Comparison of ENCODE assay signal across 16 cellular contexts in genomic region chr10:97781541-97782331, GRCh38. TPM values are rescaled to one million over a fixed set of nuclear protein-coding genes. Genes with fewer than 3 reads are reported as not detected.
A peak's percentile ranks its signal among the peaks of the same experiment; 100 is the strongest.
DNase-seq lines count a peak whose midpoint lies in the region; ATAC-seq, FAIRE-seq and TF ChIP-seq lines count a peak whose summit lies in the region.
"Had no signal": no experiment of that assay in that cellular context is flagged by ENCODE, and none has a peak within 500 bp of the region (broad histone marks: within the 10 kb centered on the region; RNA-seq: fewer than 3 reads in every experiment).

No MANE protein-coding gene starts in this region.

- in situ Hi-C loops in GM12878 (cut with MboI) = no loop called here

- peak in 7 of 10 experiments; percentile 6 to 42 (median 10) for DNase-seq in CD4-positive, alpha-beta T cell
- no peak for DNase-seq in GM12878 (ENCODE audit: low read depth, low spot score)
- DNase-seq in neural crest cell (ENCODE audit: low read depth, low spot score) = no peak
- DNase-seq in NCI-H345 (lab: John Stamatoyannopoulos, UW) = no peak
- no peak for DNase-seq in stimulated activated CD4-positive, alpha-beta T cell treated with anti-CD3 and anti-CD28 coated beads, Interleukin-2, amount 100 ng/mL, for 48 hours
- DNase-seq in CD14-positive monocyte (ENCODE audit: low spot score) = no peak
- DNase-seq: Caco-2; mesenchymal stem cell; stimulated activated CD4-positive, alpha-beta T cell treated with anti-CD3 and anti-CD28 coated beads, Interleukin-4, amount 100 ng/mL, for 24 hours had no signal

- POLR2A ChIA-PET in CD4-positive, alpha-beta T cell (lab: Charles Lee) = interaction anchor here (1.1 to 1.5 kb wide), 3 partner anchors 17 to 45 kb away, joined by 3 to 8 read pairs (median 5); partner anchors contain the start of gene ZFYVE27
- POLR2A ChIA-PET in GM12878 (lab: Charles Lee) = no interaction called here

- H3K9ac ChIP-seq in Loucy (ENCODE audit: low read depth, low read length, poor library complexity, severe bottlenecking) = peak overlapping the region; percentile 51
- H3K9ac ChIP-seq in GM12878 (ENCODE audit: control insufficient read depth, insufficient read depth, low read length) = no peak overlapping the region

- TF ChIP-seq POLR2A in GM12878 (IDR thresholded peaks at IDR 0.05; ENCODE audit: low read depth, low read length) = no peak

- H3K4me3 ChIP-seq in Loucy (ENCODE audit: low read length, poor library complexity, severe bottlenecking) (peak overlapping the region; percentile 32), GM12878 (no peak overlapping the region)
- H3K4me3 ChIP-seq: MG63 had no signal

- H3K9me3 Mint-ChIP-seq in CD4-positive, alpha-beta T cell = no peaks in the 10 kb centered on the region
- H3K9me3 Mint-ChIP-seq in neural crest cell = no peaks in the 10 kb centered on the region
- H3K9me3 Mint-ChIP-seq in CD14-positive monocyte = no peaks in the 10 kb centered on the region

- WGBS in GM12878 (ENCODE audit: insufficient coverage, insufficient replicate concordance, low lambda C conversion rate, missing lambda C conversion rate) = 45% methylated on average over 14 of the region's 14 CpGs

- TF ChIP-seq CTCF in CD4-positive, alpha-beta T cell (IDR thresholded peaks at IDR 0.05) = no peak
- no peak for TF ChIP-seq CTCF in Loucy (conservative IDR thresholded peaks at IDR 0.05; ENCODE audit: low read length)
- TF ChIP-seq CTCF in GM12878 (IDR thresholded peaks at IDR 0.05 in 2 of 3, conservative IDR thresholded peaks at IDR 0.05 in 1 of 3; ENCODE audit: control insufficient read depth in 2 of 3, extremely low read depth in 1 of 3, insufficient read depth in 1 of 3, low read depth in 3 of 3, low read length in 3 of 3) = no peak
- no peak for TF ChIP-seq CTCF in neural crest cell (conservative IDR thresholded peaks at IDR 0.05)
- no peak for TF ChIP-seq CTCF in CD14-positive monocyte (IDR thresholded peaks at IDR 0.05)

- BruUV-seq in GM12878 (replicated peaks; lab: Mats Ljungman, UMichigan) = no TSS peak

- no peaks in the 10 kb centered on the region for H3K27me3 ChIP-seq in CD4-positive, alpha-beta T cell (ENCODE audit: control insufficient read depth, insufficient read depth, low read length)
- H3K27me3 ChIP-seq in Loucy (ENCODE audit: insufficient read depth, low read length, poor library complexity, severe bottlenecking) (no peaks in the 10 kb centered on the region), GM12878 (replicated peaks in 1 of 2; ENCODE audit: control insufficient read depth in 2 of 2, insufficient read depth in 2 of 2, low read length in 1 of 2) (no peaks in the 10 kb centered on the region)
- H3K27me3 ChIP-seq: MG63 had no signal

- H3K4me1 ChIP-seq in Loucy (ENCODE audit: insufficient read depth, low read length, poor library complexity, severe bottlenecking) = peaks cover 19% of the 10 kb centered on the region
- no peaks in the 10 kb centered on the region for H3K4me1 ChIP-seq in GM12878 (ENCODE audit: control insufficient read depth, insufficient read depth, low read length)

- H3K36me3 ChIP-seq in Loucy (ENCODE audit: insufficient read depth, low read length) (no peaks in the 10 kb centered on the region), GM12878 (ENCODE audit: control insufficient read depth in 2 of 2, insufficient read depth in 2 of 2, low read length in 1 of 2) (no peaks in the 10 kb centered on the region)
- H3K36me3 ChIP-seq: MG63 had no signal

- peaks cover 36% of the 10 kb centered on the region for H3K4me1 Mint-ChIP-seq in CD4-positive, alpha-beta T cell (ENCODE audit: low read depth)
- H3K4me1 Mint-ChIP-seq in neural crest cell = peaks cover 26% of the 10 kb centered on the region
- no peaks in the 10 kb centered on the region for H3K4me1 Mint-ChIP-seq in CD14-positive monocyte

- RAD21 ChIA-PET in GM12878 (lab: Charles Lee; ENCODE audit: unreplicated experiment) = interaction anchor here (0.6 kb wide), 1 partner anchor 1337 kb away, joined by 3 read pairs; no protein-coding TSS in a partner anchor

- H3K9me2 ChIP-seq in Loucy (replicated peaks; ENCODE audit: low read depth, low read length) = no peaks in the 10 kb centered on the region

- peak overlapping the region; percentile 55 for H3K27ac ChIP-seq in CD4-positive, alpha-beta T cell (ENCODE audit: low read depth, low read length)
- H3K27ac ChIP-seq in GM12878 (ENCODE audit: control insufficient read depth, insufficient read depth) = no peak overlapping the region
- H3K27ac ChIP-seq: HL-60 had no signal

- no peaks in the 10 kb centered on the region for H4K20me1 ChIP-seq in Loucy (ENCODE audit: insufficient read depth, low read length, poor library complexity, severe bottlenecking)
- H4K20me1 ChIP-seq in GM12878 (ENCODE audit: control insufficient read depth, insufficient read depth) = no peaks in the 10 kb centered on the region

- H3K79me2 ChIP-seq in Loucy (ENCODE audit: insufficient read depth, low read length) (no peaks in the 10 kb centered on the region), GM12878 (ENCODE audit: control insufficient read depth, insufficient read depth, low read length) (no peaks in the 10 kb centered on the region)

- ATAC-seq in CD4-positive, alpha-beta T cell (ENCODE audit: poor library complexity) = peak; percentile 66
- peak; percentile 27; the same call in 2 of the 3 replicates for ATAC-seq in GM12878
- no peak for ATAC-seq in HG02970 (IDR thresholded peaks at IDR 0.05; ENCODE audit: low FRiP score, unreplicated experiment)

- no peak for FAIRE-seq in GM12878 (lab: Jason Lieb, UNC)
- FAIRE-seq: bronchial epithelial cell had no signal

- no peaks in the 10 kb centered on the region for H3K36me3 Mint-ChIP-seq in CD4-positive, alpha-beta T cell (ENCODE audit: low read depth)
- H3K36me3 Mint-ChIP-seq in neural crest cell (ENCODE audit: low read depth) (no peaks in the 10 kb centered on the region), CD14-positive monocyte (no peaks in the 10 kb centered on the region)

- peak overlapping the region; percentile 84 for H3K27ac Mint-ChIP-seq in CD4-positive, alpha-beta T cell
- peak overlapping the region; percentile 50 for H3K27ac Mint-ChIP-seq in neural crest cell (ENCODE audit: unreplicated experiment)
- no peak overlapping the region for H3K27ac Mint-ChIP-seq in CD14-positive monocyte

- TF ChIP-seq EP300 in GM12878 (IDR thresholded peaks at IDR 0.05; ENCODE audit: borderline replicate concordance in 1 of 2, control insufficient read depth in 1 of 2, low read depth in 2 of 2, low read length in 2 of 2) = no peak

- peak overlapping the region; percentile 75 for H3K4me3 Mint-ChIP-seq in CD4-positive, alpha-beta T cell
- no peak overlapping the region for H3K4me3 Mint-ChIP-seq in neural crest cell
- H3K4me3 Mint-ChIP-seq in CD14-positive monocyte = no peak overlapping the region

- SMC1A ChIA-PET in GM12878 (lab: Charles Lee; ENCODE audit: uncharacterized antibody, unreplicated experiment) = no interaction called here

- no peaks in the 10 kb centered on the region for H3K9me3 ChIP-seq in CD4-positive, alpha-beta T cell (ENCODE audit: control insufficient read depth, low read length)
- H3K9me3 ChIP-seq in Loucy (ENCODE audit: insufficient read depth, low read depth, low read length) (no peaks in the 10 kb centered on the region), GM12878 (replicated peaks; ENCODE audit: control insufficient read depth, insufficient read depth, low read length) (no peaks in the 10 kb centered on the region)
- H3K9me3 ChIP-seq: Caco-2, MG63 had no signal

- peak overlapping the region; percentile 61 for H3K4me2 ChIP-seq in Loucy (ENCODE audit: low read depth, low read length, poor library complexity, severe bottlenecking)
- no peak overlapping the region for H3K4me2 ChIP-seq in GM12878 (ENCODE audit: control insufficient read depth, insufficient read depth)

- CTCF ChIA-PET in CD4-positive, alpha-beta T cell (lab: Charles Lee) = no interaction called here
- CTCF ChIA-PET in GM12878 (lab: Yijun Ruan, JAX) = interaction anchor here (0.8 to 1.0 kb wide), 2 partner anchors 20 to 264 kb away, joined by 3 to 4 read pairs; no protein-coding TSS in a partner anchor

- intact Hi-C loops in CD4-positive, alpha-beta T cell (cut with DNase I, micrococcal nuclease) = no loop called here
- intact Hi-C loops in GM12878 (cut with micrococcal nuclease; ENCODE audit: unreplicated experiment) (no loop called here), CD14-positive monocyte (cut with micrococcal nuclease) (no loop called here)

- TF ChIP-seq RAD21 in GM12878 (IDR thresholded peaks at IDR 0.05; ENCODE audit: insufficient read depth, low read depth, low read length) = no peak

- H3F3A ChIP-seq in Loucy (ENCODE audit: low read depth) = no peaks in the 10 kb centered on the region

- H3K27me3 Mint-ChIP-seq in CD4-positive, alpha-beta T cell = no peaks in the 10 kb centered on the region
- H3K27me3 Mint-ChIP-seq in neural crest cell (ENCODE audit: low read depth) (no peaks in the 10 kb centered on the region), CD14-positive monocyte (ENCODE audit: low read depth in 3 of 3) (peaks cover 5 to 14% (median 7%) of the 10 kb centered on the region in 3 donors)

- H2AFZ ChIP-seq in Loucy (ENCODE audit: low read length) (peak overlapping the region; percentile 50), GM12878 (ENCODE audit: control insufficient read depth, low read depth, low read length) (no peak overlapping the region)

RNA-seq across cellular contexts. Expression of gene SFRP5, which starts 9.9 kb away (rescaled TPM):
- not detected for total RNA-seq in CD4-positive, alpha-beta T cell
- total RNA-seq in GM12878 (2013; cell fraction: nucleolus; rRNA removed) = not detected in 2 replicates
- not detected in 2 replicates for total RNA-seq in GM12878 (2014; rRNA removed)
- total RNA-seq in GM12878 (2014; rRNA removed; fragmentation: Illumina TruSeq; extraction: Trizol) = not detected in 2 replicates
- 0.11 TPM in 1 of 2 replicates, not detected in the other for total RNA-seq in GM12878 (2021)
- not detected for polyA plus RNA-seq in GM12878 (2011; ENCODE audit: low read depth)
- not detected in 2 replicates for polyA plus RNA-seq in GM12878 (2011; rRNA removed)
- not detected in 2 replicates for polyA plus RNA-seq in GM12878 (2011; cell fraction: cytosol; rRNA removed)
- not detected in 2 replicates for polyA plus RNA-seq in GM12878 (2011; cell fraction: nucleus; rRNA removed)
- not detected in 2 replicates for polyA plus RNA-seq in GM12878 (2012)
- not detected in 2 replicates for polyA plus RNA-seq in GM12878 (2014; fragmentation: Illumina TruSeq; extraction: Trizol)
- polyA plus RNA-seq in GM12878 (2014; fragmentation: Nextera tagmentation; extraction: Ambion mirVana) = not detected
- not detected in 2 replicates for polyA plus RNA-seq in GM12878 (2014; rRNA removed)
- polyA plus RNA-seq in GM12878 (2016; fragmentation: Nextera tagmentation; extraction: Ambion mirVana) = not detected
- polyA minus RNA-seq in GM12878 (2011; rRNA and poly(A)+ RNA removed) = not detected in 2 replicates
- polyA minus RNA-seq in GM12878 (2011; cell fraction: cytosol; rRNA and poly(A)+ RNA removed) = not detected in 2 replicates
- not detected in 2 replicates for polyA minus RNA-seq in GM12878 (2011; cell fraction: nucleus; rRNA and poly(A)+ RNA removed)
- total RNA-seq in neural crest cell = not detected in 2 replicates
- polyA plus RNA-seq in CD14-positive monocyte = not detected
- total RNA-seq: bronchial epithelial cell; pulmonary artery endothelial cell; T-helper 2 cell treated with Interferon-gamma antibody and Interleukin-4, amounts not matched to agents 100 ng/mL and 5 ng/mL, for 36 hours had no signal

RNA-seq across cellular contexts. Expression of gene ZFYVE27, which starts 44.8 kb away (rescaled TPM):
- 10 to 100 TPM; 58.4 to 60.6 TPM for total RNA-seq in CD4-positive, alpha-beta T cell
- total RNA-seq in GM12878 (2013; cell fraction: nucleolus; rRNA removed) = 105 and 111 TPM in 2 replicates
- total RNA-seq in GM12878 (2014; rRNA removed) (25.7 and 28.9 TPM in 2 replicates), GM12878 (2014; rRNA removed; fragmentation: Illumina TruSeq; extraction: Trizol) (14.5 and 16.4 TPM in 2 replicates), GM12878 (2021) (23.7 and 25.3 TPM in 2 replicates), neural crest cell (24.6 and 26.9 TPM in 2 replicates)
- polyA plus RNA-seq in GM12878 (2011; ENCODE audit: low read depth) = 10.4 TPM
- polyA plus RNA-seq in GM12878 (2011; rRNA removed) (20.3 and 28.2 TPM in 2 replicates), GM12878 (2014; fragmentation: Illumina TruSeq; extraction: Trizol) (11.1 and 16.6 TPM in 2 replicates), GM12878 (2014; fragmentation: Nextera tagmentation; extraction: Ambion mirVana) (1 to 10 TPM; 1.1 to 1.3 TPM), GM12878 (2014; rRNA removed) (26.2 and 26.3 TPM in 2 replicates), GM12878 (2016; fragmentation: Nextera tagmentation; extraction: Ambion mirVana) (10 to 100 TPM; 20.8 to 22.1 TPM), CD14-positive monocyte (1 to 10 TPM; 6.2 to 9.7 TPM)
- 26.9 and 33.5 TPM in 2 replicates for polyA plus RNA-seq in GM12878 (2011; cell fraction: cytosol; rRNA removed)
- 117 TPM in 2 replicates for polyA plus RNA-seq in GM12878 (2011; cell fraction: nucleus; rRNA removed)
- 18.7 and 19.2 TPM in 2 replicates for polyA plus RNA-seq in GM12878 (2012)
- 21.9 and 42.0 TPM in 2 replicates for polyA minus RNA-seq in GM12878 (2011; rRNA and poly(A)+ RNA removed)
- 7.0 and 12.7 TPM in 2 replicates for polyA minus RNA-seq in GM12878 (2011; cell fraction: cytosol; rRNA and poly(A)+ RNA removed)
- polyA minus RNA-seq in GM12878 (2011; cell fraction: nucleus; rRNA and poly(A)+ RNA removed) = 46.1 and 55.0 TPM in 2 replicates

Comparison
In these comparisons a context has a peak if more than half of its experiments do, and no peak if none do; other contexts are left out.
1. DNase-seq: peak in CD4-positive, alpha-beta T cell (7 of 10); none in GM12878 (single experiment), neural crest cell (single experiment), NCI-H345 (single experiment), stimulated activated CD4-positive, alpha-beta T cell treated with anti-CD3 and anti-CD28 coated beads, Interleukin-2, amount 100 ng/mL, for 48 hours (0 of 2) and CD14-positive monocyte (single experiment).
2. H3K27ac Mint-ChIP-seq: peak in CD4-positive, alpha-beta T cell (single experiment) and neural crest cell (single experiment); none in CD14-positive monocyte (0 of 7).